18 cellular contexts compared by ENCODE assay signal in the genomic region with DNA sequence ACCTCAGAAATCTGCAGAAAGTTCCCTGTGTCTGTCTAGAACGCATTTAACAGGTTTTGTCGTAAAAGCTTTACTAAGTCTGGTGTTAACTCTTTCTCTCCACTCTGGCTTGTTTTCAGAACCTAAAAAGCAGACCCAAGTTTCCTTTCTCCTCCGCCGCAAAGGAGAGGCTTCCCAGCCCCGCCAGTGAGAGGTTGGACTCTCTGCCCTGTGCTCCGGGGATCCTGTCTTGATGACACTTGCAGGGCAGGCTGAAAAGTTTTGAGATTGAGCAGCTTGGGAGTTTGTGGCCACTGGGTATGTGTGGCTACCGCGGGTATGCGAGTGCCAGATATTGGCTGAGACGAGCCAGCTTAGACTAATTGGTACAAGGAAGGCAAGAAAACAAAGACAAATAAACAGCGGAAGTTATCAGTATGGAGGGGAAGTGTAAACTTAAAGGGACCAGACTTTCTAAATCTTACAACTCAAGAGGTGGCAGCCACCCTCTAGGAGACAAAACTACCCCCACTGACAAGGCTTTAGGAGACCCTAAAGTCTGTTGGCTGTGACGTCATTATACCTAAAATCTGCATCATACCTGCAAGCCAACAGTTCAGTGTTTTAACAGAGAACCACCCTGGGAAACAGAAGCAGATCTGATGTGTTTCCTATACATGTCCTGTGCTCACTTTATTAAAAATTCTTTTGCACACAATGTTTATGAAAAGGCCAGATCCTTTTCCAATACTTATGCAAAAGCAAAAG. TPM values are rescaled to one million over a fixed set of nuclear protein-coding genes. Genes with fewer than 3 reads are reported as not detected.
A peak's percentile ranks its signal among the peaks of the same experiment; 100 is the strongest.
DNase-seq lines count a peak whose midpoint lies in the region; ATAC-seq and TF ChIP-seq lines count a peak whose summit lies in the region.
"Had no signal": no experiment of that assay in that cellular context is flagged by ENCODE, and none has a peak within 500 bp of the region (broad histone marks: within the 10 kb centered on the region; RNA-seq: fewer than 3 reads in every experiment).

No MANE protein-coding gene starts in this region.

- DNase-seq in PC-3 (no peak), mesothelial cell of epicardium (ENCODE audit: low spot score in 2 of 2, unreplicated experiment in 2 of 2) (no peak), smooth muscle cell (lab: John Stamatoyannopoulos, UW; ENCODE audit: unreplicated experiment) (no peak), substantia nigra (lab: John Stamatoyannopoulos, UW) (no peak), A172 (ENCODE audit: low spot score) (no peak)
- DNase-seq in stimulated activated naive CD8-positive, alpha-beta T cell treated with anti-CD3 and anti-CD28 coated beads, Interleukin-15, Interleukin-2, amounts not matched to agents 100 U/mL and 50 U/mL, for 24 hours, result no peak
- DNase-seq: CD8-positive, alpha-beta T cell; COR-L47; DMS153; DMS79 treated with DMSO at 0.1 percent for 48 hours; EL; GM23248; HFFc6 had no signal

- H3K9me2 ChIP-seq in PC-3 (replicated peaks; ENCODE audit: low read length), result no peaks in the 10 kb centered on the region

- CTCF ChIA-PET in HEK293 (lab: Yijun Ruan, JAX) (interaction anchor here (0.6 to 1.2 kb wide), 2 partner anchors 30 to 84 kb away, joined by 3 to 4 read pairs; partner anchors contain the start of gene PCDHAC1), PC-3 (lab: Charles Lee) (no interaction called here)

- no peaks in the 10 kb centered on the region for H3K36me3 ChIP-seq in HEK293 (ENCODE audit: control insufficient read depth in 2 of 2, insufficient read depth in 1 of 2, low read length in 2 of 2)
- no peaks in the 10 kb centered on the region; the same call in 1 of the 2 replicates for H3K36me3 ChIP-seq in PC-3 (ENCODE audit: low read depth, low read length)
- H3K36me3 ChIP-seq in smooth muscle cell (ENCODE audit: low read depth), result no peaks in the 10 kb centered on the region
- H3K36me3 ChIP-seq: HAP-1 had no signal

- H3K4me2 ChIP-seq in PC-3 (ENCODE audit: low read length) (no peak overlapping the region), smooth muscle cell (peak overlapping the region; percentile 47)

- WGBS in smooth muscle cell (ENCODE audit: low lambda C conversion rate), result 24% methylated on average over 12 of the region's 12 CpGs

- no peaks in the 10 kb centered on the region for H3K9me3 Mint-ChIP-seq in mesothelial cell of epicardium

- H4K20me1 ChIP-seq in PC-3 (ENCODE audit: low read length) (no peaks in the 10 kb centered on the region), smooth muscle cell (ENCODE audit: low read depth) (no peaks in the 10 kb centered on the region)

- no peaks in the 10 kb centered on the region for H3K79me2 ChIP-seq in PC-3 (ENCODE audit: low read length)
- H3K79me2 ChIP-seq in smooth muscle cell (ENCODE audit: low read depth), result no peaks in the 10 kb centered on the region

- H3K4me3 ChIP-seq in HEK293 (ENCODE audit: low read depth, low read length) (no peak overlapping the region), PC-3 (ENCODE audit: low read length) (no peak overlapping the region), smooth muscle cell (no peak overlapping the region)
- H3K4me3 ChIP-seq: GM23248, HAP-1 had no signal

- H3K36me3 Mint-ChIP-seq in mesothelial cell of epicardium, result peaks cover 33% of the 10 kb centered on the region
- H3K36me3 Mint-ChIP-seq: CD14-positive monocyte; CD8-positive, alpha-beta T cell; IgD-negative memory B cell had no signal

- H3K27me3 ChIP-seq in PC-3 (ENCODE audit: low read length) (no peaks in the 10 kb centered on the region), smooth muscle cell (ENCODE audit: low read depth) (no peaks in the 10 kb centered on the region)

- H3K4me1 Mint-ChIP-seq in mesothelial cell of epicardium, result no peaks in the 10 kb centered on the region
- H3K4me1 Mint-ChIP-seq: CD14-positive monocyte, IgD-negative memory B cell had no signal

- POLR2A ChIA-PET in HEK293 (lab: Yijun Ruan, JAX) (no interaction called here), PC-3 (lab: Charles Lee; ENCODE audit: unreplicated experiment) (interaction anchor here (0.6 kb wide), 1 partner anchor 44 kb away, joined by 4 read pairs; the partner anchor contains the start of gene PCDHAC2)

- no peak for TF ChIP-seq CTCF in HEK293 (tag by site-specific recombination; IDR thresholded peaks at IDR 0.05)
- TF ChIP-seq CTCF in PC-3 (conservative IDR thresholded peaks at IDR 0.05; ENCODE audit: low read depth, low read length), result no peak
- no peak for TF ChIP-seq CTCF in mesothelial cell of epicardium (IDR thresholded peaks at IDR 0.05; ENCODE audit: unreplicated experiment)
- no peak for TF ChIP-seq CTCF in smooth muscle cell (IDR thresholded peaks at IDR 0.05; ENCODE audit: borderline replicate concordance, insufficient read depth, poor library complexity, severe bottlenecking)

- no peak overlapping the region for H3K4me3 Mint-ChIP-seq in mesothelial cell of epicardium
- H3K4me3 Mint-ChIP-seq: CD14-positive monocyte; CD8-positive, alpha-beta T cell; HFFc6; IgD-negative memory B cell had no signal

- no peak overlapping the region for H3K27ac ChIP-seq in HEK293 (ENCODE audit: extremely low read depth, low read depth, low read length)
- H3K27ac ChIP-seq in PC-3 (ENCODE audit: low read length), result no peak overlapping the region
- H3K27ac ChIP-seq in smooth muscle cell (ENCODE audit: low read depth), result peak overlapping the region; percentile 4
- H3K27ac ChIP-seq in substantia nigra (ENCODE audit: low read depth, low read length, poor library complexity, severe bottlenecking), result no peak overlapping the region
- H3K27ac ChIP-seq: GM23248 had no signal

- no peak for ATAC-seq in PC-3
- ATAC-seq in stimulated activated naive CD8-positive, alpha-beta T cell treated with anti-CD3 and anti-CD28 coated beads, Interleukin-15, Interleukin-2, amounts not matched to agents 100 U/mL and 50 U/mL, for 24 hours, result no peak
- ATAC-seq: CD8-positive, alpha-beta T cell had no signal

- BruUV-seq in PC-3 (replicated peaks; lab: Mats Ljungman, UMichigan), result TSS peak; percentile 21

- H3K9ac ChIP-seq in PC-3 (ENCODE audit: low read length), result no peak overlapping the region
- H3K9ac ChIP-seq in smooth muscle cell (ENCODE audit: low read depth), result no peak overlapping the region
- H3K9ac ChIP-seq: GM23248 had no signal

- H3F3A ChIP-seq in PC-3 (ENCODE audit: low read length, unreplicated experiment) (no peaks in the 10 kb centered on the region), smooth muscle cell (ENCODE audit: low read depth) (peaks cover 4% of the 10 kb centered on the region)

- H3K4me1 ChIP-seq in HEK293 (ENCODE audit: control insufficient read depth, insufficient read depth, low read length) (no peaks in the 10 kb centered on the region), PC-3 (ENCODE audit: insufficient read depth, low read length) (peaks cover 6% of the 10 kb centered on the region; the same call in 1 of the 2 replicates), smooth muscle cell (ENCODE audit: low read depth) (no peaks in the 10 kb centered on the region)

- H3K27ac Mint-ChIP-seq in mesothelial cell of epicardium, result peak overlapping the region; percentile 36
- H3K27ac Mint-ChIP-seq: CD14-positive monocyte; CD8-positive, alpha-beta T cell; HFFc6 had no signal

- H3K9me3 ChIP-seq in HEK293 (ENCODE audit: control insufficient read depth, insufficient read depth, low read depth, low read length), result no peaks in the 10 kb centered on the region
- H3K9me3 ChIP-seq in PC-3 (ENCODE audit: low read length), result no peaks in the 10 kb centered on the region
- H3K9me3 ChIP-seq in smooth muscle cell (replicated peaks; ENCODE audit: low read depth), result no peaks in the 10 kb centered on the region
- H3K9me3 ChIP-seq: HAP-1 had no signal

- H2AFZ ChIP-seq in PC-3 (ENCODE audit: low read length) (no peak overlapping the region), smooth muscle cell (ENCODE audit: low read depth) (no peak overlapping the region)
- H2AFZ ChIP-seq: GM23248 had no signal

- intact Hi-C loops in PC-3 (cut with micrococcal nuclease), result no loop called here

- H3K27me3 Mint-ChIP-seq in mesothelial cell of epicardium (ENCODE audit: low read depth), result no peaks in the 10 kb centered on the region
- H3K27me3 Mint-ChIP-seq: IgD-negative memory B cell had no signal

TF ChIP-seq in HEK293, 187 proteins besides CTCF, POLR2A, EP300 and RAD21:
- TF ChIP-seq ZNF394 (tag by site-specific recombination; IDR thresholded peaks at IDR 0.05; ENCODE audit: borderline replicate concordance), result no peak
- TF ChIP-seq, protein P1, sequence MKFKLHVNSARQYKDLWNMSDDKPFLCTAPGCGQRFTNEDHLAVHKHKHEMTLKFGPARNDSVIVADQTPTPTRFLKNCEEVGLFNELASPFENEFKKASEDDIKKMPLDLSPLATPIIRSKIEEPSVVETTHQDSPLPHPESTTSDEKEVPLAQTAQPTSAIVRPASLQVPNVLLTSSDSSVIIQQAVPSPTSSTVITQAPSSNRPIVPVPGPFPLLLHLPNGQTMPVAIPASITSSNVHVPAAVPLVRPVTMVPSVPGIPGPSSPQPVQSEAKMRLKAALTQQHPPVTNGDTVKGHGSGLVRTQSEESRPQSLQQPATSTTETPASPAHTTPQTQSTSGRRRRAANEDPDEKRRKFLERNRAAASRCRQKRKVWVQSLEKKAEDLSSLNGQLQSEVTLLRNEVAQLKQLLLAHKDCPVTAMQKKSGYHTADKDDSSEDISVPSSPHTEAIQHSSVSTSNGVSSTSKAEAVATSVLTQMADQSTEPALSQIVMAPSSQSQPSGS (tag by site-specific recombination; IDR thresholded peaks at IDR 0.05; ENCODE audit: low read depth), result 0 out of 2 replicates have a peak, but pooled peaks have one; percentile 19
TF ChIP-seq in HEK293: peak in this region for 1.

RNA-seq across cellular contexts. Expression of gene PCDHB1, which starts 41.0 kb away (rescaled TPM):
- total RNA-seq in PC-3 (2014; rRNA removed), result 0.06 and 0.07 TPM in 2 replicates
- 0.16 to 0.18 TPM (median 0.16 TPM) in 3 replicates for total RNA-seq in mesothelial cell of epicardium
- total RNA-seq in smooth muscle cell, result 0.04 and 0.22 TPM in 2 replicates
- not detected in 2 replicates for polyA plus RNA-seq in smooth muscle cell
- total RNA-seq in A172 (2014; rRNA removed; shearing (Covaris generic)), result not detected in 2 replicates
- total RNA-seq: CD8-positive, alpha-beta T cell; GM23248; HFFc6 had no signal
- polyA plus RNA-seq: BJ, CD14-positive monocyte, GM23248, IgD-negative memory B cell had no signal

RNA-seq across cellular contexts. Expression of gene PCDHAC2, which starts 43.9 kb away (rescaled TPM):
- 4.2 and 8.2 TPM in 2 replicates for total RNA-seq in PC-3 (2014; rRNA removed)
- total RNA-seq in mesothelial cell of epicardium, result 12.1 to 12.7 TPM (median 12.4 TPM) in 3 replicates
- 5.2 and 7.4 TPM in 2 replicates for total RNA-seq in smooth muscle cell
- 3.5 and 4.7 TPM in 2 replicates for polyA plus RNA-seq in smooth muscle cell
- 3.2 and 5.1 TPM in 2 replicates for total RNA-seq in A172 (2014; rRNA removed; shearing (Covaris generic))
- total RNA-seq: CD8-positive, alpha-beta T cell; GM23248; HFFc6 had no signal
- polyA plus RNA-seq: CD14-positive monocyte, GM23248, IgD-negative memory B cell had no signal
